ENCODE assay signal across 8 cellular contexts in the genomic region with DNA sequence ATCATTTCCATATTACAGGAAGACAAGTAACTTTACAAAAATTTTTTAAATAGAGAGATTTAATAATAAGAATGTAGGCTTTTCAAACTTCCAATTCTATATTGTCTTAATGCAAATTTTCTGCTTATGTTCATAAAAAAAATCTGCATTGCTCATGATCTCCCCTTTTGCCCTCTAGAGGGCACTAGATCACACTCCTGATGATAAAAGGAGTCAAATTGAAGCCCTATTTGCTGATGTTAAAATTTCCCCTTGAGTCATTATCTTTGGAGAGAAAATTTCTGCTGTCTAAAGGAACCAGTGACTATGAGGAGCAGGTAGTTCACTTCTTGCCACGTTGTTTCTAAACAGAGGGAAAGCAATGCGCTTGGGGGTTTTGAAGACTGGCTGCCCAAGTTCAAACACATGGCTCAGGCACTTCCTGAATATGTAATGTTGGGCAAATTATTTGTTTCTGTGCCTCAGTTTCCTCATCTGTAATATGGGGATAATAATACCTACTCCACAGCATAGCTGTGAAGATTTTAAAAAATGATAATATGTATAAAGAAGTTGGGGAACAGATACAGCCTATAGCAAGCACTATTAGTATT.
DNase-seq lines count a peak whose midpoint lies in the region; ATAC-seq and TF ChIP-seq lines count a peak whose summit lies in the region.

No MANE protein-coding gene starts in this region.

- H3K4me3 Mint-ChIP-seq in natural killer cell (no peak overlapping the region), neural crest cell (no peak overlapping the region)
- no peak overlapping the region for H3K4me3 Mint-ChIP-seq in natural killer cell treated with Interleukin-12 subunit alpha and Interleukin-12 subunit beta and Interleukin-15 and Interleukin-18, amount 100 ng/mL, for 72 hours

- intact Hi-C loops in natural killer cell (cut with micrococcal nuclease): no loop called here

- H3K4me1 Mint-ChIP-seq in natural killer cell (no peaks in the 10 kb centered on the region), neural crest cell (no peaks in the 10 kb centered on the region)
- no peaks in the 10 kb centered on the region for H3K4me1 Mint-ChIP-seq in natural killer cell treated with Interleukin-12 subunit alpha and Interleukin-12 subunit beta and Interleukin-15 and Interleukin-18, amount 100 ng/mL, for 72 hours (ENCODE audit: low read depth in 2 of 2)

- DNase-seq in natural killer cell: no peak
- no peak for DNase-seq in natural killer cell treated with Interleukin-12 subunit alpha and Interleukin-12 subunit beta and Interleukin-15 and Interleukin-18, amount 100 ng/mL, for 72 hours (ENCODE audit: low spot score)
- DNase-seq in NCI-H748 treated with DMSO at 0.1 percent for 48 hours (lab: John Stamatoyannopoulos, UW): peak; percentile 74
- DNase-seq in dedifferentiated amniotic fluid mesenchymal stem cell (ENCODE audit: extremely low spot score): peak; percentile 84
- DNase-seq in neural crest cell (ENCODE audit: low read depth, low spot score): peak; percentile 5

- TF ChIP-seq CTCF in natural killer cell (IDR thresholded peaks at IDR 0.05) (peak; percentile 25), neural crest cell (conservative IDR thresholded peaks at IDR 0.05) (peak; percentile 86)

- H3K9me3 Mint-ChIP-seq in natural killer cell: peaks cover 5% of the 10 kb centered on the region in 2 donors
- peaks cover 9% of the 10 kb centered on the region for H3K9me3 Mint-ChIP-seq in natural killer cell treated with Interleukin-12 subunit alpha and Interleukin-12 subunit beta and Interleukin-15 and Interleukin-18, amount 100 ng/mL, for 72 hours
- peaks cover 7% of the 10 kb centered on the region for H3K9me3 Mint-ChIP-seq in neural crest cell

- no peaks in the 10 kb centered on the region for H3K36me3 Mint-ChIP-seq in natural killer cell
- H3K36me3 Mint-ChIP-seq in natural killer cell treated with Interleukin-12 subunit alpha and Interleukin-12 subunit beta and Interleukin-15 and Interleukin-18, amount 100 ng/mL, for 72 hours: no peaks in the 10 kb centered on the region
- no peaks in the 10 kb centered on the region for H3K36me3 Mint-ChIP-seq in neural crest cell (ENCODE audit: low read depth)

- no peak overlapping the region for H3K27ac Mint-ChIP-seq in natural killer cell
- H3K27ac Mint-ChIP-seq in natural killer cell treated with Interleukin-12 subunit alpha and Interleukin-12 subunit beta and Interleukin-15 and Interleukin-18, amount 100 ng/mL, for 72 hours: no peak overlapping the region
- no peak overlapping the region for H3K27ac Mint-ChIP-seq in neural crest cell (ENCODE audit: unreplicated experiment)

- H3K27me3 Mint-ChIP-seq in natural killer cell (ENCODE audit: low read depth in 2 of 2) (no peaks in the 10 kb centered on the region), neural crest cell (ENCODE audit: low read depth) (peaks cover 2% of the 10 kb centered on the region)
- H3K27me3 Mint-ChIP-seq in natural killer cell treated with Interleukin-12 subunit alpha and Interleukin-12 subunit beta and Interleukin-15 and Interleukin-18, amount 100 ng/mL, for 72 hours: no peaks in the 10 kb centered on the region

- no peak for ATAC-seq in natural killer cell
- no peak for ATAC-seq in natural killer cell treated with Interleukin-12 subunit alpha and Interleukin-12 subunit beta and Interleukin-15 and Interleukin-18, amount 100 ng/mL, for 72 hours
- ATAC-seq in HG02884 (IDR thresholded peaks at IDR 0.05; ENCODE audit: unreplicated experiment): peak; percentile 60
- no peak for ATAC-seq in GM21825 (IDR thresholded peaks at IDR 0.05; ENCODE audit: unreplicated experiment)
- no peak for ATAC-seq in HG03135 (IDR thresholded peaks at IDR 0.05; ENCODE audit: unreplicated experiment)

Comparison
In these comparisons a context has a peak if more than half of its experiments do, and no peak if none do; other contexts are left out.
1. DNase-seq: peak in NCI-H748 treated with DMSO at 0.1 percent for 48 hours (single experiment), dedifferentiated amniotic fluid mesenchymal stem cell (single experiment) and neural crest cell (single experiment); none in natural killer cell (single experiment) and natural killer cell treated with Interleukin-12 subunit alpha and Interleukin-12 subunit beta and Interleukin-15 and Interleukin-18, amount 100 ng/mL, for 72 hours (single experiment).